24 cellular contexts compared by ENCODE assay signal in genomic region chr6:147693185-147693584, GRCh38.
"Had no signal": no experiment of that assay in that cellular context is flagged by ENCODE, and none has a peak within 500 bp of the region (broad histone marks: within the 10 kb centered on the region; RNA-seq: fewer than 3 reads in every experiment).

No MANE protein-coding gene starts in this region.

- H3K27me3 Mint-ChIP-seq: stimulated activated memory B cell treated with anti-CD40 and anti-IgM and Interleukin-4, amounts not matched to agents 10 μg/mL and 1 μg/mL and 100 μg/mL, for 72 hours had no signal

- H3K4me1 Mint-ChIP-seq: immature natural killer cell; naive thymus-derived CD4-positive, alpha-beta T cell; stimulated activated memory B cell treated with anti-CD40 and anti-IgM and Interleukin-4, amounts not matched to agents 10 μg/mL and 1 μg/mL and 100 μg/mL, for 72 hours; WTC11 had no signal

- H3K36me3 Mint-ChIP-seq: activated naive CD8-positive, alpha-beta T cell; immature natural killer cell; naive thymus-derived CD4-positive, alpha-beta T cell; stimulated activated memory B cell treated with anti-CD40 and anti-IgM and Interleukin-4, amounts not matched to agents 10 μg/mL and 1 μg/mL and 100 μg/mL, for 72 hours; WTC11 had no signal

- ATAC-seq: activated T-cell treated with anti-CD3 and anti-CD28 coated beads, Interleukin-2, amount 50 U/mL, for 4 hours; left lung; naive thymus-derived CD4-positive, alpha-beta T cell; sciatic nerve; stimulated activated memory B cell treated with anti-CD40 and anti-IgM and Interleukin-4, amounts not matched to agents 10 μg/mL and 1 μg/mL and 100 μg/mL, for 72 hours; WTC11 had no signal

- FAIRE-seq: astrocyte, small intestine, urothelium cell line had no signal

- DNase-seq: activated CD4-positive, alpha-beta T cell treated with anti-CD3 and anti-CD28 coated beads, Interleukin-2, amount 50 U/mL, for 4 hours; activated CD8-positive, alpha-beta memory T cell treated with anti-CD3 and anti-CD28 coated beads for 24 hours; activated CD8-positive, alpha-beta memory T cell treated with anti-CD3 and anti-CD28 coated beads, Interleukin-2, amount 50 U/mL, for 4 hours; activated naive CD4-positive, alpha-beta T cell; activated T-cell treated with anti-CD3 and anti-CD28 coated beads, Interleukin-2, amount 50 U/mL, for 4 hours; adrenal gland; central memory CD4-positive, alpha-beta T cell; effector memory CD4-positive, alpha-beta T cell; foreskin melanocyte; immature natural killer cell; left lung; naive thymus-derived CD4-positive, alpha-beta T cell; small intestine; stimulated activated CD4-positive, alpha-beta T cell treated with anti-CD3 and anti-CD28 coated beads, Interleukin-15, amount 100 ng/mL, for 24 hours; stomach; transverse colon had no signal

- H3K27ac Mint-ChIP-seq: activated naive CD8-positive, alpha-beta T cell; activated T-helper 2 cell treated with anti-CD3 and anti-CD28 coated beads, Interferon-gamma antibody, Interleukin-2, Interleukin-4, amounts not matched to agents 10 μg/mL and 5 μg/mL and 100 μg/mL, durations not matched to agents 14 hours and 24 hours and 36 hours; immature natural killer cell; naive thymus-derived CD4-positive, alpha-beta T cell; neural progenitor cell; stimulated activated memory B cell treated with anti-CD40 and anti-IgM and Interleukin-4, amounts not matched to agents 10 μg/mL and 1 μg/mL and 100 μg/mL, for 72 hours; WTC11 had no signal

- H3K9me3 Mint-ChIP-seq: activated T-cell treated with anti-CD3 and anti-CD28 coated beads, Interleukin-2, amount 50 U/mL, for 4 hours; activated T-helper 2 cell treated with anti-CD3 and anti-CD28 coated beads, Interferon-gamma antibody, Interleukin-2, Interleukin-4, amounts not matched to agents 10 μg/mL and 5 μg/mL and 100 μg/mL, durations not matched to agents 14 hours and 24 hours and 36 hours; stimulated activated memory B cell treated with anti-CD40 and anti-IgM and Interleukin-4, amounts not matched to agents 10 μg/mL and 1 μg/mL and 100 μg/mL, for 72 hours; WTC11 had no signal

- H3K4me3 Mint-ChIP-seq: activated naive CD8-positive, alpha-beta T cell; activated T-cell treated with anti-CD3 and anti-CD28 coated beads, Interleukin-2, amount 50 U/mL, for 4 hours; immature natural killer cell; naive thymus-derived CD4-positive, alpha-beta T cell; neural progenitor cell; stimulated activated memory B cell treated with anti-CD40 and anti-IgM and Interleukin-4, amounts not matched to agents 10 μg/mL and 1 μg/mL and 100 μg/mL, for 72 hours; WTC11 had no signal
